ENCODE assay signal across 10 cellular contexts in the genomic region with DNA sequence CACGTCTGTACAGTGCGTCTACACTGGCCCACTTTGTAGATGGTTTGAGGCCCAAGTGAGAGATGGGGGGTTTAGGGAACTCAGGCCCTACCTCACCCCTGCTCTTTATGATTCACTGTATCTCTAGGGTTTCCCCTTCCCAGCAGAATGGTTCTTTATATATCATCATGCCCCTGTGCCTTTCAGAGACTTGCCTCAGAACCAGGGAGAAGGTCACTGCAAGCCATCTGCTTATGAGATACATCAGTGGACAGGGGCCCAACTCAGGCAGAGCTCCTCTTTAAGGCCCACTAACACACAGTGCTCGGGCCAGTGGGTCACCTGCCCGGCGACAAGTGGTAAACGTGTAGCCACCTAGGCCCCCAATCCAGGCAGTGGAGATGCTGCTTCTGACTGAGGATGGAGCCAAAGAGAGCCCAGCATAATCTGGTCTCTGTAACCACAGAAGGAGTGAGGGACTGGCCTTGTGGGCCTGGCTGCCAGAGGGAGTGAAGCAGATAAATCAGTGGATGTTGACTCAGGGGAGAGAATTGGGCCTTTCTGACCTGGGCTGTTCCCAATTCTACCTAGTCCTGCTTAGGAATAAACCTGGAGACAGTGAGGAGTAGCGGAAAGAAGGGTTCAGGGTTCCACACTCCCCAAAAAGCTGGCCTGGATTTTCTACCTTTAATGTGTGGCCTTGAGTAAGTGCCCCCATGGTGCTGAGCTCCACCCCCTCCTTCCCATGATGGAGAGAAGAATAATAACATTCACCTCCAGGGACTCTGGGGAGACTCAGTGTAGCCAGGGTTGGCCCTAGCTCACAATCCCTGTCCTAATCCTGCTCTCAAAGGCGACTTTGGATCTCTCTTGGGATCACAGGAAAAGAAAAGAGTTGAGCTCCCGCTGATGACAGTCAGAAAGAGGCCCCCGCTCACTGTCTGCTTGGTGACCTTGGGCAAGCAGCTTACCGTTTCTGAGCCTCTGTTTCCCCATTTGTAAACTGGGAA. TPM values are rescaled to one million over a fixed set of nuclear protein-coding genes. Genes with fewer than 3 reads are reported as not detected.
DNase-seq lines count a peak whose midpoint lies in the region; ATAC-seq and TF ChIP-seq lines count a peak whose summit lies in the region.
"Had no signal": no experiment of that assay in that cellular context is flagged by ENCODE, and none has a peak within 500 bp of the region (broad histone marks: within the 10 kb centered on the region; RNA-seq: fewer than 3 reads in every experiment).

No MANE protein-coding gene starts in this region.

- 74 to 76% methylated on average over 11 of the region's 11 CpGs for WGBS in GM23248 (ENCODE audit: low coverage in 1 of 2, low lambda C conversion rate in 2 of 2, missing lambda C conversion rate in 2 of 2), 2 experiments
- 82 to 87% methylated on average over 4 of the region's 11 CpGs for WGBS in gastroesophageal sphincter (ENCODE audit: low coverage in 1 of 2), 2 donors

- H3K27me3 ChIP-seq in GM23248 (replicated peaks; ENCODE audit: insufficient read depth): no peaks in the 10 kb centered on the region
- H3K27me3 ChIP-seq in gastroesophageal sphincter: no peaks in the 10 kb centered on the region

- H3K27ac Mint-ChIP-seq in activated T-helper 1 cell treated with anti-CD3 and anti-CD28 coated beads, Interleukin-12 subunit alpha, Interleukin-12 subunit beta, Interleukin-2, Interleukin-4 antibody, amounts not matched to agents 30 ng/mL and 10 ng/mL and 1 ng/mL, durations not matched to agents 14 hours and 24 hours and 36 hours: peak overlapping the region; percentile 98
- peak overlapping the region; percentile 98 for H3K27ac Mint-ChIP-seq in stimulated activated effector memory CD8-positive, alpha-beta T cell treated with anti-CD3 and anti-CD28 coated beads, Interleukin-12 subunit alpha, Interleukin-12 subunit beta, amount 100 ng/mL, for 72 hours

- H3K4me1 ChIP-seq in GM23248 (ENCODE audit: insufficient read depth) (peaks cover 64% of the 10 kb centered on the region), gastroesophageal sphincter (peaks cover 3 to 71% (median 20%) of the 10 kb centered on the region in 3 donors)

- H3K9me3 Mint-ChIP-seq in activated T-helper 1 cell treated with anti-CD3 and anti-CD28 coated beads, Interleukin-12 subunit alpha, Interleukin-12 subunit beta, Interleukin-2, Interleukin-4 antibody, amounts not matched to agents 30 ng/mL and 10 ng/mL and 1 ng/mL, durations not matched to agents 14 hours and 24 hours and 36 hours: no peaks in the 10 kb centered on the region
- no peaks in the 10 kb centered on the region for H3K9me3 Mint-ChIP-seq in stimulated activated effector memory CD8-positive, alpha-beta T cell treated with anti-CD3 and anti-CD28 coated beads, Interleukin-12 subunit alpha, Interleukin-12 subunit beta, amount 100 ng/mL, for 72 hours

- H2AFZ ChIP-seq in GM23248: no peak overlapping the region

- no peak for TF ChIP-seq CTCF in gastroesophageal sphincter (IDR thresholded peaks at IDR 0.05)

- no peak for TF ChIP-seq EP300 in gastroesophageal sphincter (IDR thresholded peaks at IDR 0.05)

- no peak for TF ChIP-seq POLR2A in gastroesophageal sphincter (IDR thresholded peaks at IDR 0.05)

- peaks cover 73% of the 10 kb centered on the region for H3F3A ChIP-seq in GM23248 (ENCODE audit: insufficient read depth)

- H3K27ac ChIP-seq in GM23248: peak overlapping the region; percentile 100
- H3K27ac ChIP-seq in gastroesophageal sphincter: peak overlapping the region; percentile 95 to 99 (median 97)

- peak; percentile 65 for DNase-seq in GM23248
- DNase-seq in activated T-helper 1 cell treated with anti-CD3 and anti-CD28 coated beads, Interleukin-12 subunit alpha, Interleukin-12 subunit beta, Interleukin-2, Interleukin-4 antibody, amounts not matched to agents 30 ng/mL and 10 ng/mL and 1 ng/mL, durations not matched to agents 14 hours and 24 hours and 36 hours (ENCODE audit: low spot score): no peak
- DNase-seq in stimulated activated effector memory CD8-positive, alpha-beta T cell treated with anti-CD3 and anti-CD28 coated beads, Interleukin-12 subunit alpha, Interleukin-12 subunit beta, amount 100 ng/mL, for 72 hours (ENCODE audit: low spot score in 2 of 2): no peak
- DNase-seq in GF-D8 (lab: John Stamatoyannopoulos, UW): no peak
- DNase-seq in COLO829 (ENCODE audit: low spot score): no peak
- no peak for DNase-seq in HPDE6-E6E7 (ENCODE audit: extremely low spot score)
- DNase-seq: NCI-H1417; stimulated activated CD4-positive, alpha-beta T cell treated with anti-CD3 and anti-CD28 coated beads, Interleukin-12 subunit alpha, Interleukin-12 subunit beta, amount 100 ng/mL, for 4 hours had no signal

- in situ Hi-C loops in GM23248 (cut with MboI): loop anchor here (10.0 kb wide), 1 partner anchor 131 kb away; no protein-coding TSS in a partner anchor

- H3K36me3 ChIP-seq in GM23248 (ENCODE audit: low read depth): peaks cover 15% of the 10 kb centered on the region
- peaks cover 3 to 14% of the 10 kb centered on the region in 2 donors for H3K36me3 ChIP-seq in gastroesophageal sphincter

- ATAC-seq in gastroesophageal sphincter: no peak
- ATAC-seq in stimulated activated effector memory CD8-positive, alpha-beta T cell treated with anti-CD3 and anti-CD28 coated beads, Interleukin-12 subunit alpha, Interleukin-12 subunit beta, amount 100 ng/mL, for 72 hours: peak; percentile 58
- ATAC-seq in HG03108 (IDR thresholded peaks at IDR 0.05; ENCODE audit: unreplicated experiment): no peak

- peak overlapping the region; percentile 88 for H3K4me2 ChIP-seq in GM23248 (ENCODE audit: unreplicated experiment)

- H3K4me3 ChIP-seq in GM23248: no peak overlapping the region
- no peak overlapping the region for H3K4me3 ChIP-seq in gastroesophageal sphincter

- no peaks in the 10 kb centered on the region for H3K9me2 ChIP-seq in GM23248 (ENCODE audit: insufficient read depth)

- peaks cover 73% of the 10 kb centered on the region for H3K4me1 Mint-ChIP-seq in activated T-helper 1 cell treated with anti-CD3 and anti-CD28 coated beads, Interleukin-12 subunit alpha, Interleukin-12 subunit beta, Interleukin-2, Interleukin-4 antibody, amounts not matched to agents 30 ng/mL and 10 ng/mL and 1 ng/mL, durations not matched to agents 14 hours and 24 hours and 36 hours (ENCODE audit: low read depth)
- H3K4me1 Mint-ChIP-seq in stimulated activated effector memory CD8-positive, alpha-beta T cell treated with anti-CD3 and anti-CD28 coated beads, Interleukin-12 subunit alpha, Interleukin-12 subunit beta, amount 100 ng/mL, for 72 hours: peaks cover 65% of the 10 kb centered on the region

- peaks cover 14% of the 10 kb centered on the region for H4K20me1 ChIP-seq in GM23248 (ENCODE audit: insufficient read depth)

- H3K27me3 Mint-ChIP-seq in activated T-helper 1 cell treated with anti-CD3 and anti-CD28 coated beads, Interleukin-12 subunit alpha, Interleukin-12 subunit beta, Interleukin-2, Interleukin-4 antibody, amounts not matched to agents 30 ng/mL and 10 ng/mL and 1 ng/mL, durations not matched to agents 14 hours and 24 hours and 36 hours (ENCODE audit: insufficient read depth): no peaks in the 10 kb centered on the region

- peak overlapping the region; percentile 99 for H3K9ac ChIP-seq in GM23248

- peaks cover 21% of the 10 kb centered on the region for H3K79me2 ChIP-seq in GM23248 (ENCODE audit: insufficient read depth)

- peaks cover 9% of the 10 kb centered on the region for H3K36me3 Mint-ChIP-seq in activated T-helper 1 cell treated with anti-CD3 and anti-CD28 coated beads, Interleukin-12 subunit alpha, Interleukin-12 subunit beta, Interleukin-2, Interleukin-4 antibody, amounts not matched to agents 30 ng/mL and 10 ng/mL and 1 ng/mL, durations not matched to agents 14 hours and 24 hours and 36 hours (ENCODE audit: low read depth)
- H3K36me3 Mint-ChIP-seq in stimulated activated effector memory CD8-positive, alpha-beta T cell treated with anti-CD3 and anti-CD28 coated beads, Interleukin-12 subunit alpha, Interleukin-12 subunit beta, amount 100 ng/mL, for 72 hours: peaks cover 53% of the 10 kb centered on the region

- H3K4me3 Mint-ChIP-seq in activated T-helper 1 cell treated with anti-CD3 and anti-CD28 coated beads, Interleukin-12 subunit alpha, Interleukin-12 subunit beta, Interleukin-2, Interleukin-4 antibody, amounts not matched to agents 30 ng/mL and 10 ng/mL and 1 ng/mL, durations not matched to agents 14 hours and 24 hours and 36 hours: peak overlapping the region; percentile 50
- H3K4me3 Mint-ChIP-seq in stimulated activated effector memory CD8-positive, alpha-beta T cell treated with anti-CD3 and anti-CD28 coated beads, Interleukin-12 subunit alpha, Interleukin-12 subunit beta, amount 100 ng/mL, for 72 hours: peak overlapping the region; percentile 86

- intact Hi-C loops in activated T-helper 1 cell treated with anti-CD3 and anti-CD28 coated beads, Interleukin-12 subunit alpha, Interleukin-12 subunit beta, Interleukin-2, Interleukin-4 antibody, amounts not matched to agents 30 ng/mL and 10 ng/mL and 1 ng/mL, durations not matched to agents 14 hours and 24 hours and 36 hours (cut with micrococcal nuclease): loop anchor here (10.0 kb wide), 1 partner anchor 1111 kb away; the partner anchor contains the start of gene CPEB4

- H3K9me3 ChIP-seq in GM23248 (ENCODE audit: low read depth) (no peaks in the 10 kb centered on the region), gastroesophageal sphincter (no peaks in the 10 kb centered on the region)

RNA-seq across cellular contexts. Expression of gene DUSP1, which starts 2.8 kb away (rescaled TPM):
- 443 and 459 TPM in 2 replicates for total RNA-seq in GM23248 (2014; rRNA removed; shearing (Covaris generic))
- polyA plus RNA-seq in GM23248 (2016; fragmentation: Nextera tagmentation; extraction: Ambion mirVana): 264 and 269 TPM in 2 replicates
- total RNA-seq in activated T-helper 1 cell treated with anti-CD3 and anti-CD28 coated beads, Interleukin-12 subunit alpha, Interleukin-12 subunit beta, Interleukin-2, Interleukin-4 antibody, amounts not matched to agents 30 ng/mL and 10 ng/mL and 1 ng/mL, durations not matched to agents 14 hours and 24 hours and 36 hours: 11.9 and 12.5 TPM in 2 replicates
- total RNA-seq in gastroesophageal sphincter: 100 to 1,000 TPM; 488 to 965 (median 649) TPM

Comparison
In these comparisons a context has a peak if more than half of its experiments do, and no peak if none do; other contexts are left out.
1. RNA of gene DUSP1, which starts 2.8 kb away (total RNA-seq): 488 to 965 TPM in gastroesophageal sphincter and 443 to 459 TPM in GM23248; 11.9 to 12.5 TPM in activated T-helper 1 cell treated with anti-CD3 and anti-CD28 coated beads, Interleukin-12 subunit alpha, Interleukin-12 subunit beta, Interleukin-2, Interleukin-4 antibody, amounts not matched to agents 30 ng/mL and 10 ng/mL and 1 ng/mL, durations not matched to agents 14 hours and 24 hours and 36 hours; every median in the first group is over 10 times any median in the second.